In the genomic region with DNA sequence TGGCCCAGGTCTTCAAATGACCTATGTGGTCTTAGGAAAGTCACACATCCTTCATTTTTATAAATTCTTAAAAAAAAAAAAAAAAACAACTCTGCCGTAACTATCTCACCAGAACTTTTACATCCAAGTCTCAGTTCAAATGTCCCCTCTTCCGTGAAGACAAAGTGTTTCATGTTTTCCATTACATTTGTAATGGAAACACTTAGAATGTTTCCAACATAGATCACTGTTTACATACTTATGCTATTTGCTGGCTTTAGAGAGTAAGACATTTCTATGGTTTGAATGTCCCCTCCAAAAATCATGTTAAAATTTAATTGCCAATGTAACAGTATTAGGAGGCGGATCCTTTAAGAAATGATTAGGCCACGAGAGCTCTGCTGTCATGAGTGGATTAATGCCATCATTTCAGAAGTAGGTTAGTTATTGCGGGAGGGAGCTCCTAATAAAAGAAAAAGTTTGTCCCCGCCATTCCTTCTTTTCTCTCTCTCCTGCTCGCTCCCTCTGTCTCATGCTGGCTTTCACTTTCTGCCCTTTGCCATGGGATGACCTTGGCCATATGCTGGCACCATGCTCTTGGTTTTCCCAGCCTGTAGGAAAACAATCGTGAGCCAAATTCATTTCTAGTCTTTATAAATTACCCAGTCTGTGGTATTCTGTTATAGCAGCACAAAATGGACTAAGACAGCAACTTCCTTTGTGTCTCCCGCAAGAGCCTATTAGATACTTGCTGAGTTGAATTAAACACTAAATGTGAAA, we compare ENCODE assay signal across 20 cellular contexts.
"Had no signal": no experiment of that assay in that cellular context is flagged by ENCODE, and none has a peak within 500 bp of the region (broad histone marks: within the 10 kb centered on the region; RNA-seq: fewer than 3 reads in every experiment).

No MANE protein-coding gene starts in this region.

- H3K36me3 ChIP-seq: gastrocnemius medialis, heart right ventricle, lower lobe of right lung, neutrophil, sigmoid colon, tibial artery had no signal

- H3K27me3 ChIP-seq: gastrocnemius medialis, heart right ventricle, neutrophil, sigmoid colon, testis, tibial artery had no signal

- H3K4me3 ChIP-seq: dorsolateral prefrontal cortex, gastrocnemius medialis, heart right ventricle, lower lobe of right lung, psoas muscle, sigmoid colon, testis, tibial artery had no signal

- H3K27ac ChIP-seq: dorsolateral prefrontal cortex, gastrocnemius medialis, heart right ventricle, lower lobe of right lung, neutrophil, psoas muscle, sigmoid colon, testis, tibial artery had no signal

- H3K9me3 ChIP-seq: gastrocnemius medialis, heart right ventricle, lower lobe of right lung, neutrophil, psoas muscle, sigmoid colon, testis, tibial artery had no signal

- H3K4me1 ChIP-seq: gastrocnemius medialis, heart right ventricle, lower lobe of right lung, psoas muscle, sigmoid colon, testis, tibial artery had no signal

- DNase-seq: central memory CD4-positive, alpha-beta T cell; dorsolateral prefrontal cortex; effector CD4-positive, alpha-beta T cell; gastrocnemius medialis; heart right ventricle; hippocampal formation; left ventricle myocardium superior; lower lobe of right lung; natural killer cell; psoas muscle; right cardiac atrium; sigmoid colon; stimulated activated CD4-positive, alpha-beta T cell treated with anti-CD3 and anti-CD28 coated beads, Interleukin-2, amount 100 ng/mL, for 24 hours; stimulated activated CD4-positive, alpha-beta T cell treated with anti-CD3 and anti-CD28 coated beads, Interleukin-4, amount 100 ng/mL, for 24 hours; stimulated activated naive CD8-positive, alpha-beta T cell treated with anti-CD3 and anti-CD28 coated beads, Interleukin-15, Interleukin-2, amounts not matched to agents 100 U/mL and 50 U/mL, for 24 hours; substantia nigra; testis; tibial artery had no signal

- ATAC-seq: gastrocnemius medialis; heart right ventricle; left ventricle myocardium superior; lower lobe of right lung; natural killer cell; psoas muscle; right cardiac atrium; stimulated activated memory B cell treated with anti-CD40 and anti-IgM and Interleukin-4, amounts not matched to agents 10 μg/mL and 1 μg/mL and 100 μg/mL, for 72 hours; stimulated activated naive CD8-positive, alpha-beta T cell treated with anti-CD3 and anti-CD28 coated beads, Interleukin-15, Interleukin-2, amounts not matched to agents 100 U/mL and 50 U/mL, for 24 hours had no signal
